18 cellular contexts compared by ENCODE assay signal in the genomic region with DNA sequence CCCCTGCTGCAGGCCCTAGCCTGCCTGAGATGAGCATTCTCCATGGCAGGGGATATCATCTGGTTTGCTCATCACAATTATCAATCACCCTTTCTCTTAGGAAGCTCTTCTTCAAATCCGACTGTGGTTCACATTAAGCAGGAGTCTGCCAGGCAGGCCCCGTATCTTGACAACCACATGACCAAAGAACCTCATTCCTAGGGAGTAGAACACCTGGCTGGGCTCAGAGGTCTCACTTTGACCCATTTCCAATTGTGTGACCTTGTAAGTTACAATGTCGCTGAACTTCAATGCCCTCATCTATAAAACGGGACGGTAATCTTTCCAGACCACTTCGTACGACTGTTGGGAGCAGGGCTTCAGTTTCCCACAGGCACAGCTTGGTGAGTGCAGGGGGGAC.
"Had no signal": no experiment of that assay in that cellular context is flagged by ENCODE, and none has a peak within 500 bp of the region (broad histone marks: within the 10 kb centered on the region; RNA-seq: fewer than 3 reads in every experiment).

No MANE protein-coding gene starts in this region.

- H3K4me3 Mint-ChIP-seq: activated CD8-positive, alpha-beta T cell treated with anti-CD3 and anti-CD28 coated beads, Interleukin-2, amount 10 ng/mL, durations not matched to agents 7 days and 5 days; activated naive CD4-positive, alpha-beta T cell treated with anti-CD3 and anti-CD28 coated beads for 36 hours; activated naive CD8-positive, alpha-beta T cell; T-helper 17 cell; WTC11 had no signal

- H3K27ac ChIP-seq: KMS-11 had no signal

- H3K27me3 Mint-ChIP-seq: activated naive CD8-positive, alpha-beta T cell had no signal

- H3K4me2 ChIP-seq: KMS-11 had no signal

- H3K27ac Mint-ChIP-seq: activated CD8-positive, alpha-beta T cell treated with anti-CD3 and anti-CD28 coated beads, Interleukin-2, amount 10 ng/mL, durations not matched to agents 7 days and 5 days; activated naive CD4-positive, alpha-beta T cell treated with anti-CD3 and anti-CD28 coated beads for 36 hours; activated naive CD8-positive, alpha-beta T cell; T-helper 17 cell; WTC11 had no signal

- DNase-seq: activated CD4-positive, alpha-beta T cell treated with anti-CD3 and anti-CD28 coated beads for 48 hours; activated CD4-positive, alpha-beta T cell treated with anti-CD3 and anti-CD28 coated beads, Interleukin-2, amount 50 U/mL, for 4 hours; activated CD4-positive, CD25-positive, alpha-beta regulatory T cell treated with anti-CD3 and anti-CD28 coated beads, Interleukin-2, amount 50 U/mL, for 72 hours; activated CD8-positive, alpha-beta memory T cell treated with anti-CD3 and anti-CD28 coated beads, Interleukin-2, amount 50 U/mL, for 48 hours; activated CD8-positive, alpha-beta T cell treated with anti-CD3 and anti-CD28 coated beads, Interleukin-2, amount 10 ng/mL, durations not matched to agents 7 days and 5 days; activated naive CD4-positive, alpha-beta T cell treated with anti-CD3 and anti-CD28 coated beads for 36 hours; activated T-cell treated with anti-CD3 and anti-CD28 coated beads, Interleukin-2, amount 50 U/mL, for 1 hour; NCI-H1092; NCI-H2029; NCI-H345; NCI-H510A; PC-3; SHP77 treated with DMSO at 0.1 percent for 48 hours; T-helper 17 cell; T-helper 9 cell had no signal

- H3K9ac ChIP-seq: KMS-11 had no signal

- H3K36me3 Mint-ChIP-seq: activated naive CD8-positive, alpha-beta T cell; WTC11 had no signal

- H3K9me3 Mint-ChIP-seq: activated naive CD4-positive, alpha-beta T cell treated with anti-CD3 and anti-CD28 coated beads for 36 hours; WTC11 had no signal
